8 cellular contexts compared by ENCODE assay signal in the genomic region with DNA sequence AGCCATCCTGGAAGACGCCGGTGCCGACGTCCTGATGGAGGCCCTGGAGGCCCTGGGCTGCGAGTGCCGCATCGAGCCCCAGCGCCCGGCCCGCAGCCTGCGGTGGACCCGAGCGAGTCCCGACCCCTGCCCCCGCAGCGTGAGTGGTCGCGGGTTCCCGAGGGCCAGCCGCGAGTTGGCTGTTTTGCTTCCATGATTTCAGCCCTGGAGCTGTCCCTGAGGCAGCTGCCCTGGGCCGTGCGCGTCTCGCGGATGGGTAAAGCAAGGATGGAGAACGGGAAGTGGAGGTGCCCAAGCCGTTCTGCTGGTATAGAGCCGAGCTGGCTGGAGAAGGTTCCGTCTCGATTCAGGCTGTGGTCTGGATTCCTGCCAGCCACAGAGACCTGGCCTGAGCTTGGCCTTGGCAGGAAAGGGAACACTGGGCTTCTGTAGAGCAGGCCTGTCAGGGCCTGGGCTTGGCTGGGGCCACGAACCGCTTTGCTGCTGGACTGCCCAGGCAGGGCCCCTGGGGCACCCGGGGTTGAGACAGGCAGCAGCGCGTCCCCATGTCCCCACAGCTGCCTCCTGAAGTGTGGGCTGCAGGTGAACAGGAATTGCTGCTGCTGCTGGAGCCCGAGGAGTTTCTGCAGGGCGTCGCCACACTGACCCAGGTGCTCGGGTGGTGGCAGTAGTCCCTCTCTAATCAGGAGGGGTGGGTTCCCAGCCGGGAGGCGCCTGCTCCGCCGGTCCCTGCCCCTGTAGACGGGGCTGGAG. TPM values are rescaled to one million over a fixed set of nuclear protein-coding genes. Genes with fewer than 3 reads are reported as not detected.
DNase-seq lines count a peak whose midpoint lies in the region; ATAC-seq lines count a peak whose summit lies in the region.

No MANE protein-coding gene starts in this region.

- peak overlapping the region; percentile 97 for H3K4me3 ChIP-seq in SJCRH30
- peak overlapping the region; percentile 71 for H3K4me3 ChIP-seq in ectodermal cell (ENCODE audit: insufficient read depth, low read depth, low read length)
- peak overlapping the region; percentile 83 to 92 for H3K4me3 ChIP-seq in muscle layer of colon (ENCODE audit: low read depth in 1 of 2, low read length in 2 of 2)

- 34 to 35% methylated on average over 45 of the region's 45 CpGs for WGBS in ectodermal cell, 2 experiments

- peak in 2 of 3 donors; percentile 8 to 16 for DNase-seq in stimulated activated CD4-positive, alpha-beta T cell treated with anti-CD3 and anti-CD28 coated beads, Interleukin-12 subunit alpha, Interleukin-12 subunit beta, amount 100 ng/mL, for 48 hours (ENCODE audit: low read depth in 2 of 3, low spot score in 1 of 3)
- no peak for DNase-seq in stimulated activated CD4-positive, alpha-beta T cell treated with anti-CD3 and anti-CD28 coated beads, Interleukin-15, amount 100 ng/mL, for 24 hours
- peak in 1 of 2 experiments; percentile 33 for DNase-seq in SJCRH30
- no peak for DNase-seq in A172 (ENCODE audit: low spot score)
- no peak for DNase-seq in mucosa of gallbladder (ENCODE audit: low spot score)

- peaks cover 8% of the 10 kb centered on the region; the same call in 1 of the 2 replicates for H3K36me3 ChIP-seq in SJCRH30
- peaks cover 18% of the 10 kb centered on the region for H3K36me3 ChIP-seq in ectodermal cell (ENCODE audit: control insufficient read depth, insufficient read depth, low read length)
- peaks cover 23% of the 10 kb centered on the region for H3K36me3 ChIP-seq in muscle layer of colon (ENCODE audit: insufficient read depth, low read length)

- ATAC-seq in HG03159 (IDR thresholded peaks at IDR 0.05; ENCODE audit: unreplicated experiment) = no peak

- H3K27ac ChIP-seq in SJCRH30 (peak overlapping the region; percentile 71), ectodermal cell (ENCODE audit: insufficient read depth, low read depth, low read length, poor library complexity, severe bottlenecking) (no peak overlapping the region), muscle layer of colon (ENCODE audit: low read depth, low read length) (peak overlapping the region; percentile 75)

- H3K27me3 ChIP-seq in SJCRH30 (no peaks in the 10 kb centered on the region), ectodermal cell (ENCODE audit: control insufficient read depth, insufficient read depth, low read length, poor library complexity, severe bottlenecking) (no peaks in the 10 kb centered on the region), muscle layer of colon (ENCODE audit: control insufficient read depth in 1 of 2, insufficient read depth in 2 of 2, low read length in 2 of 2) (no peaks in the 10 kb centered on the region)

- H3K9me3 ChIP-seq in SJCRH30 (replicated peaks) (no peaks in the 10 kb centered on the region), ectodermal cell (ENCODE audit: control insufficient read depth, low read length) (no peaks in the 10 kb centered on the region), muscle layer of colon (ENCODE audit: low read length) (no peaks in the 10 kb centered on the region)

- H3K9ac ChIP-seq in muscle layer of colon (ENCODE audit: low read length) = peak overlapping the region; percentile 57

- peaks cover 6% of the 10 kb centered on the region; the same call in 1 of the 2 replicates for H3K4me1 ChIP-seq in SJCRH30
- peaks cover 14% of the 10 kb centered on the region for H3K4me1 ChIP-seq in ectodermal cell (ENCODE audit: control insufficient read depth, insufficient read depth, low read length)
- peaks cover 29% of the 10 kb centered on the region for H3K4me1 ChIP-seq in muscle layer of colon (ENCODE audit: insufficient read depth, low read length)

RNA-seq across cellular contexts. Expression of gene MRPS34, which starts 0.9 kb away (rescaled TPM):
- 55.3 and 60.7 TPM in 2 replicates for total RNA-seq in SJCRH30 (2014; rRNA removed; shearing (Covaris generic))
- 110 TPM for polyA plus RNA-seq in ectodermal cell (2013, experiment 1 of 4)
- 117 TPM for polyA plus RNA-seq in ectodermal cell (2013, experiment 2 of 4)
- 87.1 TPM for polyA plus RNA-seq in ectodermal cell (2013, experiment 3 of 4)
- polyA plus RNA-seq in ectodermal cell (2013, experiment 4 of 4) = 102 TPM
- total RNA-seq in A172 (2014; rRNA removed; shearing (Covaris generic)) = 208 and 223 TPM in 2 replicates
- total RNA-seq in mucosa of gallbladder = 87.7 TPM

RNA-seq across cellular contexts. Expression of gene EME2, which starts 1.3 kb away (rescaled TPM):
- 3.6 and 5.2 TPM in 2 replicates for total RNA-seq in SJCRH30 (2014; rRNA removed; shearing (Covaris generic))
- polyA plus RNA-seq in ectodermal cell (2013, experiment 1 of 4) = 10.0 TPM
- polyA plus RNA-seq in ectodermal cell (2013, experiment 2 of 4) = 13.0 TPM
- polyA plus RNA-seq in ectodermal cell (2013, experiment 3 of 4) = 7.4 TPM
- 7.8 TPM for polyA plus RNA-seq in ectodermal cell (2013, experiment 4 of 4)
- 7.8 and 15.8 TPM in 2 replicates for total RNA-seq in A172 (2014; rRNA removed; shearing (Covaris generic))
- total RNA-seq in mucosa of gallbladder = 31.9 TPM

RNA-seq across cellular contexts. Expression of gene NME3, which starts 2.5 kb away (rescaled TPM):
- total RNA-seq in SJCRH30 (2014; rRNA removed; shearing (Covaris generic)) = 1.2 and 1.6 TPM in 2 replicates
- 40.2 TPM for polyA plus RNA-seq in ectodermal cell (2013, experiment 1 of 4)
- polyA plus RNA-seq in ectodermal cell (2013, experiment 2 of 4) = 41.4 TPM
- polyA plus RNA-seq in ectodermal cell (2013, experiment 3 of 4) = 48.0 TPM
- 51.3 TPM for polyA plus RNA-seq in ectodermal cell (2013, experiment 4 of 4)
- total RNA-seq in A172 (2014; rRNA removed; shearing (Covaris generic)) = 1.3 and 4.6 TPM in 2 replicates
- total RNA-seq in mucosa of gallbladder = 129 TPM

RNA-seq across cellular contexts. Expression of gene SPSB3, which starts 8.5 kb away (rescaled TPM):
- total RNA-seq in SJCRH30 (2014; rRNA removed; shearing (Covaris generic)) = 9.6 and 12.4 TPM in 2 replicates
- polyA plus RNA-seq in ectodermal cell (2013, experiment 1 of 4) = 40.1 TPM
- polyA plus RNA-seq in ectodermal cell (2013, experiment 2 of 4) = 36.2 TPM
- polyA plus RNA-seq in ectodermal cell (2013, experiment 3 of 4) = 45.5 TPM
- 51.2 TPM for polyA plus RNA-seq in ectodermal cell (2013, experiment 4 of 4)
- 36.7 and 37.9 TPM in 2 replicates for total RNA-seq in A172 (2014; rRNA removed; shearing (Covaris generic))
- total RNA-seq in mucosa of gallbladder = 57.9 TPM

RNA-seq across cellular contexts. Expression of gene NUBP2, which starts 8.9 kb away (rescaled TPM):
- 45.0 and 55.3 TPM in 2 replicates for total RNA-seq in SJCRH30 (2014; rRNA removed; shearing (Covaris generic))
- 74.4 TPM for polyA plus RNA-seq in ectodermal cell (2013, experiment 1 of 4)
- 72.6 TPM for polyA plus RNA-seq in ectodermal cell (2013, experiment 2 of 4)
- polyA plus RNA-seq in ectodermal cell (2013, experiment 3 of 4) = 54.7 TPM
- polyA plus RNA-seq in ectodermal cell (2013, experiment 4 of 4) = 61.1 TPM
- 161 and 195 TPM in 2 replicates for total RNA-seq in A172 (2014; rRNA removed; shearing (Covaris generic))
- total RNA-seq in mucosa of gallbladder = 54.4 TPM

Comparison
In these comparisons a context has a peak if more than half of its experiments do, and no peak if none do; other contexts are left out.
1. DNase-seq: peak in stimulated activated CD4-positive, alpha-beta T cell treated with anti-CD3 and anti-CD28 coated beads, Interleukin-12 subunit alpha, Interleukin-12 subunit beta, amount 100 ng/mL, for 48 hours (2 of 3); none in stimulated activated CD4-positive, alpha-beta T cell treated with anti-CD3 and anti-CD28 coated beads, Interleukin-15, amount 100 ng/mL, for 24 hours (single experiment), A172 (single experiment) and mucosa of gallbladder (single experiment).
2. RNA of gene NME3, which starts 2.5 kb away (total RNA-seq): 129 TPM in mucosa of gallbladder (single experiment); 1.2 to 1.6 TPM in SJCRH30 and 1.3 to 4.6 TPM in A172; every median in the first group is over 10 times any median in the second.
3. Peak in every context shown above with its lines, with median percentiles within 50 percentile points of each other: H3K4me3 ChIP-seq.